9 cellular contexts compared by ENCODE assay signal in genomic region chr6:162857321-162857720, GRCh38.
DNase-seq lines count a peak whose midpoint lies in the region; ATAC-seq and TF ChIP-seq lines count a peak whose summit lies in the region.
"Had no signal": no experiment of that assay in that cellular context is flagged by ENCODE, and none has a peak within 500 bp of the region (broad histone marks: within the 10 kb centered on the region; RNA-seq: fewer than 3 reads in every experiment).

No MANE protein-coding gene starts in this region.

- H3K9ac ChIP-seq in HUES6 (ENCODE audit: low read length) (peak overlapping the region; percentile 41), iPS-15b (ENCODE audit: low read depth, low read length) (no peak overlapping the region), skeletal muscle tissue (ENCODE audit: low read depth in 1 of 3, low read length in 3 of 3) (peak overlapping the region; percentile 47 to 69 (median 64))

- H3K4me3 ChIP-seq in HUES6 (ENCODE audit: low read depth, low read length) (peak overlapping the region; percentile 22), brain microvascular endothelial cell (ENCODE audit: low read depth, low read length) (peak overlapping the region; percentile 28), iPS-15b (ENCODE audit: low read depth, low read length) (peak overlapping the region; percentile 27), skeletal muscle tissue (ENCODE audit: low read length in 3 of 3) (peak overlapping the region in 2 of 3 donors; percentile 53 to 75)
- H3K4me3 ChIP-seq: ovary had no signal

- peaks cover 3% of the 10 kb centered on the region for H3K9me3 ChIP-seq in HUES6 (ENCODE audit: control insufficient read depth, insufficient read depth, low read depth, low read length)
- H3K9me3 ChIP-seq in iPS-15b (ENCODE audit: control insufficient read depth, insufficient read depth, low read length) = no peaks in the 10 kb centered on the region
- no peaks in the 10 kb centered on the region for H3K9me3 ChIP-seq in skeletal muscle tissue (ENCODE audit: control insufficient read depth in 3 of 3, low read length in 3 of 3)
- H3K9me3 ChIP-seq: ovary had no signal

- no peaks in the 10 kb centered on the region for H3K36me3 ChIP-seq in HUES6 (ENCODE audit: control insufficient read depth, insufficient read depth, low read length)
- no peaks in the 10 kb centered on the region for H3K36me3 ChIP-seq in brain microvascular endothelial cell (replicated peaks)
- H3K36me3 ChIP-seq in iPS-15b (ENCODE audit: control insufficient read depth, insufficient read depth, low read length) = no peaks in the 10 kb centered on the region
- no peaks in the 10 kb centered on the region for H3K36me3 ChIP-seq in skeletal muscle tissue (ENCODE audit: control insufficient read depth in 3 of 3, insufficient read depth in 3 of 3, low read length in 3 of 3)
- H3K36me3 ChIP-seq: ovary had no signal

- H3K27me3 ChIP-seq in HUES6 (ENCODE audit: control insufficient read depth, insufficient read depth, low read length) (no peaks in the 10 kb centered on the region), brain microvascular endothelial cell (replicated peaks) (no peaks in the 10 kb centered on the region), iPS-15b (ENCODE audit: control insufficient read depth, insufficient read depth, low read length) (no peaks in the 10 kb centered on the region), skeletal muscle tissue (ENCODE audit: control insufficient read depth in 3 of 3, insufficient read depth in 3 of 3, low read length in 3 of 3) (no peaks in the 10 kb centered on the region)
- H3K27me3 ChIP-seq: ovary had no signal

- no peak for ATAC-seq in HG03565 (IDR thresholded peaks at IDR 0.05; ENCODE audit: unreplicated experiment)

- H3K27ac ChIP-seq in HUES6 (ENCODE audit: low read depth, low read length) (peak overlapping the region; percentile 63), brain microvascular endothelial cell (no peak overlapping the region), skeletal muscle tissue (ENCODE audit: low read depth, low read length) (peak overlapping the region; percentile 21)
- H3K27ac ChIP-seq: ovary had no signal

- peaks cover 25% of the 10 kb centered on the region for H3K4me1 ChIP-seq in HUES6 (ENCODE audit: control insufficient read depth, insufficient read depth, low read length)
- peaks cover 10% of the 10 kb centered on the region for H3K4me1 ChIP-seq in iPS-15b (ENCODE audit: control insufficient read depth, insufficient read depth, low read length)
- peaks cover 0 to 6% (median 0%) of the 10 kb centered on the region in 3 donors for H3K4me1 ChIP-seq in skeletal muscle tissue (ENCODE audit: control insufficient read depth in 3 of 3, insufficient read depth in 3 of 3, low read length in 3 of 3)

- TF ChIP-seq CTCF in brain microvascular endothelial cell (IDR thresholded peaks at IDR 0.05; ENCODE audit: low read depth, low read length, missing control alignments) = no peak

- in situ Hi-C loops in brain microvascular endothelial cell (cut with HindIII; ENCODE audit: low pct_ligation_motif_present, low sequenced_read_pairs) = loop anchor here (25.0 kb wide), 1 partner anchor 555 kb away; the partner anchor contains the start of gene QKI

- DNase-seq in brain microvascular endothelial cell = no peak
- DNase-seq in DMS153 (lab: John Stamatoyannopoulos, UW) = no peak
- DNase-seq in germinal center (ENCODE audit: low spot score) = no peak
- DNase-seq: DND-41 had no signal
